Comparison of ENCODE assay signal across 8 cellular contexts in genomic region chr17:50863931-50864330, GRCh38. TPM values are rescaled to one million over a fixed set of nuclear protein-coding genes. Genes with fewer than 3 reads are reported as not detected.
DNase-seq lines count a peak whose midpoint lies in the region; ATAC-seq and TF ChIP-seq lines count a peak whose summit lies in the region.

No MANE protein-coding gene starts in this region.

- in situ Hi-C loops in gastrocnemius medialis (cut with MboI; ENCODE audit: low sequenced_read_pairs in 4 of 4): loop anchor here (5.0 to 25.0 kb wide), 4 partner anchors 88 to 298 kb away; partner anchors contain the start of genes NME1 (in 2 of the 4) and NME2 (in 2 of the 4)

- DNase-seq in GM06990 (ENCODE audit: extremely low read depth, insufficient read length) (no peak), WERI-Rb-1 (no peak), fibroblast of peridontal ligament (ENCODE audit: extremely low read depth) (peak; percentile 3), gastrocnemius medialis (no peak), NCI-H748 treated with DMSO at 0.1 percent for 48 hours (lab: John Stamatoyannopoulos, UW) (no peak), NCI-H774 (lab: John Stamatoyannopoulos, UW) (no peak), putamen (ENCODE audit: low spot score) (no peak)
- DNase-seq in stimulated activated CD4-positive, alpha-beta T cell treated with anti-CD3 and anti-CD28 coated beads, Interleukin-12 subunit alpha, Interleukin-12 subunit beta, amount 100 ng/mL, for 4 hours: no peak

- intact Hi-C loops in gastrocnemius medialis (cut with DNase I; ENCODE audit: low total_unique reads): loop anchor here (1.0 to 10.0 kb wide), 2 partner anchors 86 to 699 kb away; partner anchors contain the start of gene SGCA

- H3K4me3 ChIP-seq in GM06990 (replicated peaks; ENCODE audit: low read depth, low read length) (peak overlapping the region; percentile 84; the same call in 1 of the 2 replicates), WERI-Rb-1 (ENCODE audit: low read depth, low read length) (peak overlapping the region; percentile 96; the same call in 1 of the 2 replicates), gastrocnemius medialis (peak overlapping the region; percentile 66 to 98 (median 83))

- H3K9me3 ChIP-seq in WERI-Rb-1 (ENCODE audit: severe bottlenecking) (no peaks in the 10 kb centered on the region), gastrocnemius medialis (no peaks in the 10 kb centered on the region)

- no peak for TF ChIP-seq POLR2A in gastrocnemius medialis (IDR thresholded peaks at IDR 0.05)

- H3K36me3 ChIP-seq in GM06990 (ENCODE audit: control insufficient read depth, insufficient read depth, low read length) (peaks cover 5% of the 10 kb centered on the region; the same call in 1 of the 2 replicates), WERI-Rb-1 (peaks cover 43% of the 10 kb centered on the region), gastrocnemius medialis (peaks cover 0 to 21% of the 10 kb centered on the region in 2 donors)

- H3K27me3 ChIP-seq in GM06990 (replicated peaks; ENCODE audit: control insufficient read depth, insufficient read depth, low read length) (no peaks in the 10 kb centered on the region), WERI-Rb-1 (ENCODE audit: insufficient read depth, low read depth, severe bottlenecking) (no peaks in the 10 kb centered on the region), gastrocnemius medialis (no peaks in the 10 kb centered on the region)

- H3K4me1 ChIP-seq in gastrocnemius medialis: peaks cover 30 to 54% of the 10 kb centered on the region in 2 donors

- no peak for ATAC-seq in gastrocnemius medialis

- TF ChIP-seq CTCF in GM06990 (IDR thresholded peaks at IDR 0.05; ENCODE audit: insufficient read depth, low read length, poor library complexity, severe bottlenecking): no peak
- TF ChIP-seq CTCF in WERI-Rb-1 (IDR thresholded peaks at IDR 0.05; ENCODE audit: low read depth, low read length): no peak
- TF ChIP-seq CTCF in gastrocnemius medialis (IDR thresholded peaks at IDR 0.05 in 4 of 5, conservative IDR thresholded peaks at IDR 0.05 in 1 of 5): no peak

- H3K27ac ChIP-seq in WERI-Rb-1: no peak overlapping the region
- H3K27ac ChIP-seq in gastrocnemius medialis: peak overlapping the region; percentile 98 to 100 (median 99)

RNA-seq across cellular contexts. Expression of gene TOB1, which starts 2.2 kb away (rescaled TPM):
- total RNA-seq in gastrocnemius medialis: 10 to 100 TPM; 13.6 to 53.5 (median 28.2) TPM

RNA-seq across cellular contexts. Expression of gene WFIKKN2, which starts 28.5 kb away (rescaled TPM):
- under 1 TPM in 3 of 4 donors, not detected in 1; 0.09 to 0.22 (median 0.20) TPM for total RNA-seq in gastrocnemius medialis
